ENCODE assay signal across 1 cellular context in the genomic region with DNA sequence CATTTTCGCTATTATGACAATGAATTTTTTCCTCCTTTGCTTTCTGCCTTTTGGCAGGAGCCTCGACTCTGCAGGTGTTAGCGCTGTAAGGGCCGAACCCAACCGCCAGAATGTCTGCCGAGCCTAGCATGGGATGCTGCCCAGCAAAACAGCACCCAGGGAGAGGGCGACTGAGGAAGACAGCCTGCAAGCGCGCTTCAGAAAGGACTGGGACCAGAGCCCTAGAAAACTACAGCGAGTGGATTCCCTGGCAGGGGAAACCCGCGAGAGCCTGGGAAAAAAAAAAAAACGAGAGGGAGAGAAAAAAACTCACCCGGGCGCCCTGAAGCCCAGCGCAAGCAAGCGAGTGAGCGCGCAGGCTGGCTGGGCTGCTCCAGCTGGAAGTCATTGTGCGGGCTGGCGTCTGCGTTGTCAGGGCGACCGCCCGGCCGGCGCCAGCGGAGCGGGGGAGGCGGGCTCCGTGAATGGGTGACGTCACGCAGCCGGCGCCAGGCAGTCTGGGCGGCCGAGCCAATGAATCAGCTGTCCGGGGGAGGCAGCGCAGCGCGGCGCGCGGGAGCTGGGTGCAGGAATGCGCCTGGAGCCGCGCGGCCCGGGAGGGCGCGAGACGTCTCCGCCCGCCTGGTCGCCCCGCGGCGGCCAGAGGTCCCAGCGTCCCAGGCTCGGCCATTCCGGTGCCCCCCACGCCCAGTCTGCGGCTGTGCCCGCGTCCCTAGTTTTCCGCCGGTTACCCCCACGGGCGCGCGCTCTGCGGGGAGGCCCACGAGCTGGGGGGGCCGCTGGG.
A peak's percentile ranks its signal among the peaks of the same experiment; 100 is the strongest.
TF ChIP-seq lines count a peak whose summit lies in the region.

No MANE protein-coding gene starts in this region.

TF ChIP-seq in HepG2, 621 proteins besides CTCF, POLR2A, EP300 and RAD21 (continued from another document and continues in another):
- TF ChIP-seq ZNF18 (CRISPR knock-in tag; IDR thresholded peaks at IDR 0.05; ENCODE audit: insufficient replicate concordance) (peak; percentile 89), FOXP1 (IDR thresholded peaks at IDR 0.05) (no peak), FOXP1 (CRISPR knock-in tag; IDR thresholded peaks at IDR 0.05) (peak; percentile 22; the same call in 1 of the 2 replicates), SKIL (CRISPR knock-in tag; IDR thresholded peaks at IDR 0.05; ENCODE audit: borderline replicate concordance) (peak; percentile 94), ZNF891 (CRISPR knock-in tag; IDR thresholded peaks at IDR 0.05) (peak; percentile 70; the same call in 1 of the 2 replicates), ZBTB7B (CRISPR knock-in tag; IDR thresholded peaks at IDR 0.05) (peak; percentile 25; the same call in 1 of the 2 replicates), CHD4 (IDR thresholded peaks at IDR 0.05; ENCODE audit: borderline replicate concordance, low read length) (no peak), TSC22D2 (CRISPR knock-in tag; IDR thresholded peaks at IDR 0.05; ENCODE audit: borderline replicate concordance) (peak; percentile 84; the same call in 1 of the 2 replicates), YEATS2 (CRISPR knock-in tag; IDR thresholded peaks at IDR 0.05; ENCODE audit: borderline replicate concordance) (0 out of 2 replicates have a peak, but pooled peaks have one; percentile 24), ZNF136 (CRISPR knock-in tag; IDR thresholded peaks at IDR 0.05; ENCODE audit: low read depth) (no peak), IRF9 (CRISPR knock-in tag; IDR thresholded peaks at IDR 0.05; ENCODE audit: borderline replicate concordance) (peak; percentile 60; the same call in 1 of the 2 replicates), DNMT3B (CRISPR knock-in tag; conservative IDR thresholded peaks at IDR 0.05) (no peak), U2AF1 (optimal IDR thresholded peaks at IDR 0.05; ENCODE audit: low read depth, low read length) (no peak), SALL2 (CRISPR knock-in tag; IDR thresholded peaks at IDR 0.05) (peak; percentile 91), SMAD1 (CRISPR knock-in tag; IDR thresholded peaks at IDR 0.05; ENCODE audit: borderline replicate concordance, low read depth) (peak; percentile 65; the same call in 1 of the 2 replicates), NCOA5 (CRISPR knock-in tag; IDR thresholded peaks at IDR 0.05) (no peak), MIER3 (CRISPR knock-in tag; IDR thresholded peaks at IDR 0.05; ENCODE audit: borderline replicate concordance) (no peak; the same call in 1 of the 2 replicates), ZBTB37 (CRISPR knock-in tag; IDR thresholded peaks at IDR 0.05) (no peak), USF2 (IDR thresholded peaks at IDR 0.05; ENCODE audit: low read depth, low read length) (no peak), USF2 (CRISPR knock-in tag; IDR thresholded peaks at IDR 0.05; ENCODE audit: borderline replicate concordance) (no peak), SOX13 (IDR thresholded peaks at IDR 0.05) (no peak; the same call in 1 of the 2 replicates), SOX13 (CRISPR knock-in tag; conservative IDR thresholded peaks at IDR 0.05 in 1 of 2, IDR thresholded peaks at IDR 0.05 in 1 of 2) (peak in 1 of 2 experiments; percentile 77; a peak in 2 of 4 replicates), IKZF1 (IDR thresholded peaks at IDR 0.05) (no peak)
- TF ChIP-seq, protein P1, sequence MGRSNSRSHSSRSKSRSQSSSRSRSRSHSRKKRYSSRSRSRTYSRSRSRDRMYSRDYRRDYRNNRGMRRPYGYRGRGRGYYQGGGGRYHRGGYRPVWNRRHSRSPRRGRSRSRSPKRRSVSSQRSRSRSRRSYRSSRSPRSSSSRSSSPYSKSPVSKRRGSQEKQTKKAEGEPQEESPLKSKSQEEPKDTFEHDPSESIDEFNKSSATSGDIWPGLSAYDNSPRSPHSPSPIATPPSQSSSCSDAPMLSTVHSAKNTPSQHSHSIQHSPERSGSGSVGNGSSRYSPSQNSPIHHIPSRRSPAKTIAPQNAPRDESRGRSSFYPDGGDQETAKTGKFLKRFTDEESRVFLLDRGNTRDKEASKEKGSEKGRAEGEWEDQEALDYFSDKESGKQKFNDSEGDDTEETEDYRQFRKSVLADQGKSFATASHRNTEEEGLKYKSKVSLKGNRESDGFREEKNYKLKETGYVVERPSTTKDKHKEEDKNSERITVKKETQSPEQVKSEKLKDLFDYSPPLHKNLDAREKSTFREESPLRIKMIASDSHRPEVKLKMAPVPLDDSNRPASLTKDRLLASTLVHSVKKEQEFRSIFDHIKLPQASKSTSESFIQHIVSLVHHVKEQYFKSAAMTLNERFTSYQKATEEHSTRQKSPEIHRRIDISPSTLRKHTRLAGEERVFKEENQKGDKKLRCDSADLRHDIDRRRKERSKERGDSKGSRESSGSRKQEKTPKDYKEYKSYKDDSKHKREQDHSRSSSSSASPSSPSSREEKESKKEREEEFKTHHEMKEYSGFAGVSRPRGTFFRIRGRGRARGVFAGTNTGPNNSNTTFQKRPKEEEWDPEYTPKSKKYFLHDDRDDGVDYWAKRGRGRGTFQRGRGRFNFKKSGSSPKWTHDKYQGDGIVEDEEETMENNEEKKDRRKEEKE (IDR thresholded peaks at IDR 0.05) = no peak
- TF ChIP-seq, protein P2, sequence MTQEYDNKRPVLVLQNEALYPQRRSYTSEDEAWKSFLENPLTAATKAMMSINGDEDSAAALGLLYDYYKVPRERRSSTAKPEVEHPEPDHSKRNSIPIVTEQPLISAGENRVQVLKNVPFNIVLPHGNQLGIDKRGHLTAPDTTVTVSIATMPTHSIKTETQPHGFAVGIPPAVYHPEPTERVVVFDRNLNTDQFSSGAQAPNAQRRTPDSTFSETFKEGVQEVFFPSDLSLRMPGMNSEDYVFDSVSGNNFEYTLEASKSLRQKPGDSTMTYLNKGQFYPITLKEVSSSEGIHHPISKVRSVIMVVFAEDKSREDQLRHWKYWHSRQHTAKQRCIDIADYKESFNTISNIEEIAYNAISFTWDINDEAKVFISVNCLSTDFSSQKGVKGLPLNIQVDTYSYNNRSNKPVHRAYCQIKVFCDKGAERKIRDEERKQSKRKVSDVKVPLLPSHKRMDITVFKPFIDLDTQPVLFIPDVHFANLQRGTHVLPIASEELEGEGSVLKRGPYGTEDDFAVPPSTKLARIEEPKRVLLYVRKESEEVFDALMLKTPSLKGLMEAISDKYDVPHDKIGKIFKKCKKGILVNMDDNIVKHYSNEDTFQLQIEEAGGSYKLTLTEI (CRISPR knock-in tag; conservative IDR thresholded peaks at IDR 0.05) = no peak
- TF ChIP-seq, protein P3, sequence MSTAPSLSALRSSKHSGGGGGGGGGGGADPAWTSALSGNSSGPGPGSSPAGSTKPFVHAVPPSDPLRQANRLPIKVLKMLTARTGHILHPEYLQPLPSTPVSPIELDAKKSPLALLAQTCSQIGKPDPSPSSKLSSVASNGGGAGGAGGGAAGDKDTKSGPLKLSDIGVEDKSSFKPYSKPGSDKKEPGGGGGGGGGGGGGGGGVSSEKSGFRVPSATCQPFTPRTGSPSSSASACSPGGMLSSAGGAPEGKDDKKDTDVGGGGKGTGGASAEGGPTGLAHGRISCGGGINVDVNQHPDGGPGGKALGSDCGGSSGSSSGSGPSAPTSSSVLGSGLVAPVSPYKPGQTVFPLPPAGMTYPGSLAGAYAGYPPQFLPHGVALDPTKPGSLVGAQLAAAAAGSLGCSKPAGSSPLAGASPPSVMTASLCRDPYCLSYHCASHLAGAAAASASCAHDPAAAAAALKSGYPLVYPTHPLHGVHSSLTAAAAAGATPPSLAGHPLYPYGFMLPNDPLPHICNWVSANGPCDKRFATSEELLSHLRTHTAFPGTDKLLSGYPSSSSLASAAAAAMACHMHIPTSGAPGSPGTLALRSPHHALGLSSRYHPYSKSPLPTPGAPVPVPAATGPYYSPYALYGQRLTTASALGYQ (CRISPR knock-in tag; IDR thresholded peaks at IDR 0.05) = peak; percentile 61
